In genomic region chr10:130820880-130821482, GRCh38 we compare ENCODE assay signal across 22 cellular contexts.
DNase-seq lines count a peak whose midpoint lies in the region; ATAC-seq and TF ChIP-seq lines count a peak whose summit lies in the region.
"Had no signal": no experiment of that assay in that cellular context is flagged by ENCODE, and none has a peak within 500 bp of the region (broad histone marks: within the 10 kb centered on the region; RNA-seq: fewer than 3 reads in every experiment).

No MANE protein-coding gene starts in this region.

- H3K27me3 Mint-ChIP-seq in osteocyte (ENCODE audit: unreplicated experiment): no peaks in the 10 kb centered on the region
- H3K27me3 Mint-ChIP-seq: IgD-negative memory B cell had no signal

- H3K4me2 ChIP-seq in SK-N-SH: no peak overlapping the region
- no peak overlapping the region for H3K4me2 ChIP-seq in Karpas-422 (ENCODE audit: low read depth, low read length, poor library complexity, severe bottlenecking)
- H3K4me2 ChIP-seq: A549 had no signal

- H3K9me2 ChIP-seq in SK-N-SH (no peaks in the 10 kb centered on the region), Karpas-422 (replicated peaks; ENCODE audit: insufficient read depth, low read length) (no peaks in the 10 kb centered on the region)

- TF ChIP-seq CTCF in SK-N-SH (IDR thresholded peaks at IDR 0.05) (no peak), osteocyte (IDR thresholded peaks at IDR 0.05) (no peak)

- H3K36me3 ChIP-seq in SK-N-SH (replicated peaks in 1 of 2; ENCODE audit: control insufficient read depth in 1 of 2, insufficient read depth in 2 of 2, low read length in 1 of 2): no peaks in the 10 kb centered on the region
- H3K36me3 ChIP-seq in Karpas-422 (ENCODE audit: insufficient read depth, low read length): no peaks in the 10 kb centered on the region
- H3K36me3 ChIP-seq: MG63 had no signal

- 18% methylated on average over 8 of the region's 11 CpGs for WGBS in SK-N-SH (ENCODE audit: low lambda C conversion rate)

- no peak overlapping the region for H3K4me3 ChIP-seq in SK-N-SH (ENCODE audit: low read depth in 2 of 2, low read length in 1 of 2)
- no peak overlapping the region for H3K4me3 ChIP-seq in Karpas-422 (ENCODE audit: low read length)
- H3K4me3 ChIP-seq: A549, GM23248, MG63 had no signal

- no peaks in the 10 kb centered on the region for H3K36me3 Mint-ChIP-seq in osteocyte (ENCODE audit: unreplicated experiment)
- H3K36me3 Mint-ChIP-seq: CD8-positive, alpha-beta T cell; IgD-negative memory B cell had no signal

- no peaks in the 10 kb centered on the region for H3F3A ChIP-seq in SK-N-SH (replicated peaks; ENCODE audit: insufficient read depth)

- POLR2A ChIA-PET in SK-N-SH (lab: Yijun Ruan, JAX): no interaction called here

- no peak for ATAC-seq in SK-N-SH treated with all-trans-retinoic acid at 6 μM for 48 hours
- ATAC-seq: A549; CD8-positive, alpha-beta T cell; HCT116 had no signal

- H3K9ac ChIP-seq in SK-N-SH: no peak overlapping the region
- no peak overlapping the region for H3K9ac ChIP-seq in Karpas-422 (ENCODE audit: low read length)
- H3K9ac ChIP-seq: GM23248 had no signal

- peaks cover 54% of the 10 kb centered on the region for H3K9me3 Mint-ChIP-seq in osteocyte (ENCODE audit: unreplicated experiment)

- H3K27me3 ChIP-seq in SK-N-SH (ENCODE audit: insufficient read depth) (no peaks in the 10 kb centered on the region), Karpas-422 (ENCODE audit: low read length) (no peaks in the 10 kb centered on the region)
- H3K27me3 ChIP-seq: MG63 had no signal

- CTCF ChIA-PET in SK-N-SH (lab: Yijun Ruan, JAX): no interaction called here

- H3K27ac ChIP-seq in SK-N-SH (ENCODE audit: low read depth in 2 of 2, low read length in 1 of 2) (no peak overlapping the region; a peak in 1 of 4 replicates), Karpas-422 (ENCODE audit: low read length) (no peak overlapping the region)
- H3K27ac ChIP-seq: A549, GM23248 had no signal

- no peak overlapping the region for H3K27ac Mint-ChIP-seq in osteocyte (ENCODE audit: unreplicated experiment)
- H3K27ac Mint-ChIP-seq: CD8-positive, alpha-beta T cell; IgD-negative memory B cell had no signal

- H2AFZ ChIP-seq in SK-N-SH (ENCODE audit: low read depth) (no peak overlapping the region), Karpas-422 (ENCODE audit: low read length) (no peak overlapping the region)
- H2AFZ ChIP-seq: GM23248 had no signal

- H4K20me1 ChIP-seq in SK-N-SH (ENCODE audit: insufficient read depth) (no peaks in the 10 kb centered on the region), Karpas-422 (ENCODE audit: insufficient read depth, low read depth, low read length) (no peaks in the 10 kb centered on the region)

- peak; percentile 47 for TF ChIP-seq RAD21 in SK-N-SH (IDR thresholded peaks at IDR 0.05; ENCODE audit: low read length)

- no peak overlapping the region for H3K4me3 Mint-ChIP-seq in osteocyte (ENCODE audit: unreplicated experiment)
- H3K4me3 Mint-ChIP-seq: CD8-positive, alpha-beta T cell; IgD-negative memory B cell had no signal

- peaks cover 0 to 2% of the 10 kb centered on the region in 2 experiments; a peak in 1 of 4 replicates for H3K4me1 ChIP-seq in SK-N-SH (ENCODE audit: control insufficient read depth in 1 of 2, insufficient read depth in 2 of 2, low read depth in 1 of 2, low read length in 1 of 2)
- no peaks in the 10 kb centered on the region for H3K4me1 ChIP-seq in Karpas-422 (ENCODE audit: low read length)
- H3K4me1 ChIP-seq: A549 had no signal

- TF ChIP-seq EP300 in SK-N-SH (IDR thresholded peaks at IDR 0.05; ENCODE audit: borderline replicate concordance in 1 of 2, low read depth in 1 of 2, low read length in 1 of 2): no peak

- H3K79me2 ChIP-seq in SK-N-SH (ENCODE audit: insufficient read depth) (no peaks in the 10 kb centered on the region), Karpas-422 (ENCODE audit: low read length) (no peaks in the 10 kb centered on the region)

- no peaks in the 10 kb centered on the region for H3K4me1 Mint-ChIP-seq in osteocyte (ENCODE audit: unreplicated experiment)
- H3K4me1 Mint-ChIP-seq: IgD-negative memory B cell had no signal

- DNase-seq in SK-N-SH (peak; percentile 69), NCI-H187 (lab: John Stamatoyannopoulos, UW) (peak; percentile 38 to 39), SW480 (ENCODE audit: low spot score) (peak; percentile 5), osteocyte (ENCODE audit: extremely low spot score, unreplicated experiment) (peak; percentile 60), DMS114 treated with DMSO at 0.1 percent for 48 hours (lab: John Stamatoyannopoulos, UW; ENCODE audit: unreplicated experiment) (no peak), Karpas-422 (no peak)
- DNase-seq: Calu3; CD8-positive, alpha-beta T cell; DMS79; GM23248; Kasumi-1; MG63; NCI-H1048; NCI-H146; NCI-H2081 treated with DMSO at 0.1 percent for 48 hours; NCI-H446; NCI-H69; OCI-M1 had no signal

- H3K9me3 ChIP-seq in SK-N-SH (no peaks in the 10 kb centered on the region), Karpas-422 (ENCODE audit: low read length) (peaks cover 3% of the 10 kb centered on the region; the same call in 1 of the 2 replicates)
- H3K9me3 ChIP-seq: MG63 had no signal

TF ChIP-seq in SK-N-SH, 30 proteins besides CTCF, POLR2A, EP300 and RAD21:
- TF ChIP-seq MXI1 (IDR thresholded peaks at IDR 0.05; ENCODE audit: low read depth, low read length) (peak; percentile 56; the same call in 1 of the 2 replicates), SMC3 (IDR thresholded peaks at IDR 0.05; ENCODE audit: low read depth, low read length) (peak; percentile 6; the same call in 1 of the 2 replicates), JUND (IDR thresholded peaks at IDR 0.05) (no peak)

TF ChIP-seq in SK-N-SH treated with all-trans-retinoic acid at 6 μM for 48 hours, 23 proteins besides CTCF, POLR2A, EP300 and RAD21:
- TF ChIP-seq, protein P1, sequence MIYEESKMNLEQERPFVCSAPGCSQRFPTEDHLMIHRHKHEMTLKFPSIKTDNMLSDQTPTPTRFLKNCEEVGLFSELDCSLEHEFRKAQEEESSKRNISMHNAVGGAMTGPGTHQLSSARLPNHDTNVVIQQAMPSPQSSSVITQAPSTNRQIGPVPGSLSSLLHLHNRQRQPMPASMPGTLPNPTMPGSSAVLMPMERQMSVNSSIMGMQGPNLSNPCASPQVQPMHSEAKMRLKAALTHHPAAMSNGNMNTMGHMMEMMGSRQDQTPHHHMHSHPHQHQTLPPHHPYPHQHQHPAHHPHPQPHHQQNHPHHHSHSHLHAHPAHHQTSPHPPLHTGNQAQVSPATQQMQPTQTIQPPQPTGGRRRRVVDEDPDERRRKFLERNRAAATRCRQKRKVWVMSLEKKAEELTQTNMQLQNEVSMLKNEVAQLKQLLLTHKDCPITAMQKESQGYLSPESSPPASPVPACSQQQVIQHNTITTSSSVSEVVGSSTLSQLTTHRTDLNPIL (CRISPR knock-in tag; IDR thresholded peaks at IDR 0.05; ENCODE audit: low read depth): no peak
- TF ChIP-seq, protein P2, sequence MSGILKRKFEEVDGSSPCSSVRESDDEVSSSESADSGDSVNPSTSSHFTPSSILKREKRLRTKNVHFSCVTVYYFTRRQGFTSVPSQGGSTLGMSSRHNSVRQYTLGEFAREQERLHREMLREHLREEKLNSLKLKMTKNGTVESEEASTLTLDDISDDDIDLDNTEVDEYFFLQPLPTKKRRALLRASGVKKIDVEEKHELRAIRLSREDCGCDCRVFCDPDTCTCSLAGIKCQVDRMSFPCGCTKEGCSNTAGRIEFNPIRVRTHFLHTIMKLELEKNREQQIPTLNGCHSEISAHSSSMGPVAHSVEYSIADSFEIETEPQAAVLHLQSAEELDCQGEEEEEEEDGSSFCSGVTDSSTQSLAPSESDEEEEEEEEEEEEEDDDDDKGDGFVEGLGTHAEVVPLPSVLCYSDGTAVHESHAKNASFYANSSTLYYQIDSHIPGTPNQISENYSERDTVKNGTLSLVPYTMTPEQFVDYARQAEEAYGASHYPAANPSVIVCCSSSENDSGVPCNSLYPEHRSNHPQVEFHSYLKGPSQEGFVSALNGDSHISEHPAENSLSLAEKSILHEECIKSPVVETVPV (CRISPR knock-in tag; IDR thresholded peaks at IDR 0.05): no peak
- no peak for TF ChIP-seq OSR1 (CRISPR knock-in tag; IDR thresholded peaks at IDR 0.05)
- TF ChIP-seq ZFP30 (CRISPR knock-in tag; IDR thresholded peaks at IDR 0.05): no peak
- TF ChIP-seq PPARA (CRISPR knock-in tag; IDR thresholded peaks at IDR 0.05; ENCODE audit: borderline replicate concordance): no peak
- TF ChIP-seq SNAI2 (CRISPR knock-in tag; IDR thresholded peaks at IDR 0.05): no peak
- no peak for TF ChIP-seq POU6F1 (CRISPR knock-in tag; IDR thresholded peaks at IDR 0.05; ENCODE audit: borderline replicate concordance, low read depth)
- TF ChIP-seq CSDC2 (CRISPR knock-in tag; IDR thresholded peaks at IDR 0.05): no peak
- TF ChIP-seq ISL1 (CRISPR knock-in tag; IDR thresholded peaks at IDR 0.05): no peak
- TF ChIP-seq TCF4 (CRISPR knock-in tag; IDR thresholded peaks at IDR 0.05; ENCODE audit: borderline replicate concordance): no peak
- no peak for TF ChIP-seq TOX (CRISPR knock-in tag; IDR thresholded peaks at IDR 0.05; ENCODE audit: borderline replicate concordance)

Comparison
In these comparisons a context has a peak if more than half of its experiments do, and no peak if none do; other contexts are left out.
1. DNase-seq: peak in SK-N-SH (single experiment), NCI-H187 (2 of 2), SW480 (single experiment) and osteocyte (single experiment); none in DMS114 treated with DMSO at 0.1 percent for 48 hours (single experiment) and Karpas-422 (single experiment).